In the genomic region with DNA sequence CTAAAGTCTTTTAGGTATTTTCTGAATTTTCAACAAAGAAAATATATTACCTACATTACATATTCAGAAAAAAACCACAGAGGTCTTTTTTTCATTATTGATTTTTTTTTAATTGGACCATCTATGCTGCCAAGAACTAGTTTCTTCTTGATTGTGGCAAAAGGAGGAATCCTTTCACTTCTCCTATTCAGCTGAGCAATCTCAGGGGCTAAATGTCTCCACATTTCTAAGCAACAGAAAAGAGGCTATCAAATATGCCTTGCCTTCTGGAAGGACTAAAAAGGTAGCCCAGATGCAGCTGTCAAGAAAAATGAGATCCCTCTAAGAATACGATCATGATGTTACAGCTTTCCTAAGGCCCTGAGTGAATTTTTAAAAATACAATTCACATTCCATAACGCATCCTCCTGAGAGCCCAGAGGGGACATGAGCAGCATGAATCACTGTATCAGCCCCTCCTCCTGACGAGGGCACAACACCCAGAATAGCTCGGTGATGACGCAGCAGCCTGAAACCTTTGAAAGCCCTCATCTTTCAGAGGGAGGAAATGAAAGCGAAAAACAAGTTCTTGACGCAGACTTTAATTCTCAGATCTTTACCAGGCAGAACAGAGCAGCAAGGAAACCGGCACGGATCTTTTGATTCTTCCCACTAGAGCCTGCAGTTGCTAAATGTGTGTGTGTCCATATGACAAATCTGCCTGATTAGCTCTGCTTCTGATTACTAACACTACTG, we compare ENCODE assay signal across 8 cellular contexts. TPM values are rescaled to one million over a fixed set of nuclear protein-coding genes. Genes with fewer than 3 reads are reported as not detected.
A peak's percentile ranks its signal among the peaks of the same experiment; 100 is the strongest.
DNase-seq lines count a peak whose midpoint lies in the region; ATAC-seq and TF ChIP-seq lines count a peak whose summit lies in the region.

No MANE protein-coding gene starts in this region.

- peak overlapping the region; percentile 41 for H2AFZ ChIP-seq in neural cell (ENCODE audit: low read depth, low read length)

- H3K4me3 ChIP-seq in fibroblast of the aortic adventitia (ENCODE audit: low read depth, low read length) = peak overlapping the region; percentile 65
- H3K4me3 ChIP-seq in neural cell (ENCODE audit: low read length) = peak overlapping the region; percentile 55

- DNase-seq in ACHN = peak; percentile 95
- peak; percentile 97 for DNase-seq in RPMI7951 (ENCODE audit: low read depth)
- DNase-seq in activated T-helper 9 cell treated with anti-CD3 and anti-CD28 coated beads, Interleukin-2, amount 50 U/mL, for 16 hours (ENCODE audit: low read depth) = peak; percentile 75
- DNase-seq in fibroblast of the aortic adventitia (ENCODE audit: low read depth) = peak; percentile 98
- DNase-seq in stimulated activated naive CD8-positive, alpha-beta T cell treated with anti-CD3 and anti-CD28 coated beads, Interleukin-15, Interleukin-2, amounts not matched to agents 100 U/mL and 50 U/mL, for 24 hours = peak; percentile 85

- peak; percentile 91 for ATAC-seq in HG03354 (IDR thresholded peaks at IDR 0.05; ENCODE audit: poor library complexity, severe bottlenecking, unreplicated experiment)
- peak; percentile 98 for ATAC-seq in stimulated activated naive CD8-positive, alpha-beta T cell treated with anti-CD3 and anti-CD28 coated beads, Interleukin-15, Interleukin-2, amounts not matched to agents 100 U/mL and 50 U/mL, for 24 hours

- peak; percentile 41 for TF ChIP-seq EP300 in neural cell (conservative IDR thresholded peaks at IDR 0.05; ENCODE audit: poor library complexity, severe bottlenecking)

- H3K79me2 ChIP-seq in neural cell (replicated peaks; ENCODE audit: insufficient read depth, low read length) = no peaks in the 10 kb centered on the region

- peak overlapping the region; percentile 52 for H3K4me2 ChIP-seq in neural cell (ENCODE audit: low read length)

- peak; percentile 31 for TF ChIP-seq RAD21 in neural cell (conservative IDR thresholded peaks at IDR 0.05)

- TF ChIP-seq CTCF in fibroblast of the aortic adventitia (IDR thresholded peaks at IDR 0.05; ENCODE audit: insufficient read depth, low read length) (no peak), neural cell (IDR thresholded peaks at IDR 0.05; ENCODE audit: poor library complexity, severe bottlenecking) (no peak)

- H3K27me3 ChIP-seq in neural cell (ENCODE audit: insufficient read depth, low read depth, low read length) = no peaks in the 10 kb centered on the region

- H3K27ac ChIP-seq in neural cell (ENCODE audit: low read length) = peak overlapping the region; percentile 87

- no peaks in the 10 kb centered on the region for H3K9me2 ChIP-seq in neural cell (ENCODE audit: insufficient read depth, low read length)

- no peaks in the 10 kb centered on the region for H3K36me3 ChIP-seq in neural cell (ENCODE audit: insufficient read depth, low read length)

- peak; percentile 68 for TF ChIP-seq POLR2A in GM19099 (IDR thresholded peaks at IDR 0.05; ENCODE audit: extremely low read depth, insufficient read length, low read depth)

- in situ Hi-C loops in ACHN (cut with HindIII; ENCODE audit: low pct_ligation_motif_present, low pct_unique_long_range_greater_than_20kb, low sequenced_read_pairs) = no loop called here

- H3K9me3 ChIP-seq in neural cell (ENCODE audit: low read length) = no peaks in the 10 kb centered on the region

- H3F3A ChIP-seq in neural cell (ENCODE audit: insufficient read depth, low read length, poor library complexity, severe bottlenecking) = no peaks in the 10 kb centered on the region

- no peaks in the 10 kb centered on the region for H4K20me1 ChIP-seq in neural cell (ENCODE audit: insufficient read depth)

- H3K9ac ChIP-seq in neural cell (ENCODE audit: low read length) = peak overlapping the region; percentile 62

TF ChIP-seq in neural cell, 6 proteins besides CTCF, POLR2A, EP300 and RAD21:
- TF ChIP-seq POLR2AphosphoS5 (IDR thresholded peaks at IDR 0.05) = peak; percentile 62
- TF ChIP-seq TAF1 (IDR thresholded peaks at IDR 0.05; ENCODE audit: low read depth) = peak; percentile 38
- TF ChIP-seq REST (IDR thresholded peaks at IDR 0.05; ENCODE audit: borderline replicate concordance) = peak; percentile 66
- peak; percentile 27 for TF ChIP-seq MXI1 (conservative IDR thresholded peaks at IDR 0.05; ENCODE audit: poor library complexity, severe bottlenecking)
- TF ChIP-seq EZH2 (IDR thresholded peaks at IDR 0.05; ENCODE audit: borderline replicate concordance, insufficient read depth, low read length, poor library complexity, severe bottlenecking) = no peak
- peak; percentile 40 for TF ChIP-seq SMC3 (conservative IDR thresholded peaks at IDR 0.05; ENCODE audit: poor library complexity)
TF ChIP-seq in neural cell: peak in this region for 5.

RNA-seq across cellular contexts. Expression of gene RUBCN, which starts 24.6 kb away (rescaled TPM):
- total RNA-seq in RPMI7951 (2014; rRNA removed; shearing (Covaris generic)) = 20.4 and 20.7 TPM in 2 replicates
- total RNA-seq in fibroblast of the aortic adventitia (ENCODE audit: low replicate concordance) = 17.2 and 22.3 TPM in 2 replicates
- 16.1 and 22.8 TPM in 2 replicates for polyA plus RNA-seq in neural cell
- 41.1 and 42.6 TPM in 2 replicates for polyA minus RNA-seq in neural cell

RNA-seq across cellular contexts. Expression of gene FYTTD1, which starts 37.5 kb away (rescaled TPM):
- total RNA-seq in RPMI7951 (2014; rRNA removed; shearing (Covaris generic)) = 72.6 and 77.9 TPM in 2 replicates
- 30.4 and 40.2 TPM in 2 replicates for total RNA-seq in fibroblast of the aortic adventitia (ENCODE audit: low replicate concordance)
- 74.7 and 87.0 TPM in 2 replicates for polyA plus RNA-seq in neural cell
- 98.4 and 138 TPM in 2 replicates for polyA minus RNA-seq in neural cell

Comparison
In these comparisons a context has a peak if more than half of its experiments do, and no peak if none do; other contexts are left out.
1. Peak in every context shown above with its lines: DNase-seq, ATAC-seq, H3K4me3 ChIP-seq and H3K27ac ChIP-seq.